40 cellular contexts compared by ENCODE assay signal in the genomic region with DNA sequence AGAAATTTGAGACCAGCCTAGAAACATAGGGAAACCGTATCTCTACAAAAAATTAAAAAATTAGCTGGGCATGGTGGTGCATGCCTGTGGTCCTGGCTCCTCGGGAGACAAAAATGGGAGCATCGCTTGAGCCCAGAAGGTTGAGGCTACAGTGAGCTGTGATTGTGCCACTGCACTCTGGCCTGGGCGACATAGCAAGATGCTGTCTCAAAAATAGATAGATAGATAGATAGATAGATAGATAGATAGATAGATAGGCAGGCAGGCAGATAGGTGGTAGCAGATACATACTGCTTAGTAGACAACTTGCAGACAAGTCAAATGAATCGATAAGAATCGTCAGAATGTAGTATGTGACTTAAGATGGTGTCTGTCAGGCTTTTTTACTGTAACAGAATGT.
"Had no signal": no experiment of that assay in that cellular context is flagged by ENCODE, and none has a peak within 500 bp of the region (broad histone marks: within the 10 kb centered on the region; RNA-seq: fewer than 3 reads in every experiment).

No MANE protein-coding gene starts in this region.

- H3K36me3 Mint-ChIP-seq: brain, WTC11 had no signal

- H3K27ac ChIP-seq: ascending aorta, cardiac muscle cell, WERI-Rb-1 had no signal

- H3K9me3 Mint-ChIP-seq: activated CD4-positive, alpha-beta memory T cell treated with anti-CD3 and anti-CD28 coated beads, Interleukin-2, amount 10 ng/mL, durations not matched to agents 7 days and 5 days; activated CD4-positive, alpha-beta T cell treated with anti-CD3 and anti-CD28 coated beads, Interleukin-2, amount 10 ng/mL, durations not matched to agents 7 days and 5 days; activated naive CD4-positive, alpha-beta T cell treated with anti-CD3 and anti-CD28 coated beads, Interleukin-2, amount 10 ng/mL, durations not matched to agents 7 days and 5 days; activated naive CD4-positive, alpha-beta T cell treated with anti-CD3 and anti-CD28 coated beads, Interleukin-2, amount 50 U/mL, for 24 hours; activated naive CD8-positive, alpha-beta T cell treated with anti-CD3 and anti-CD28 coated beads, Interleukin-2, amount 10 ng/mL, durations not matched to agents 7 days and 5 days; activated naive CD8-positive, alpha-beta T cell treated with anti-CD3 and anti-CD28 coated beads, Interleukin-2, amount 50 U/mL, for 24 hours; activated T-cell treated with anti-CD3 and anti-CD28 coated beads, Interleukin-2, amount 50 U/mL, for 24 hours; activated T-helper 2 cell treated with anti-CD3 and anti-CD28 coated beads, Interferon-gamma antibody, Interleukin-2, Interleukin-4, amounts not matched to agents 10 μg/mL and 5 μg/mL and 100 μg/mL, durations not matched to agents 14 hours and 24 hours and 36 hours; brain; central memory CD8-positive, alpha-beta T cell; T-helper 1 cell treated with Interleukin-12 subunit alpha and Interleukin-12 subunit beta and Interleukin-4 antibody, amounts not matched to agents 30 μg/mL and 1 μg/mL, for 36 hours; T-helper 2 cell treated with Interferon-gamma antibody and Interleukin-4, amounts not matched to agents 5 μg/mL and 100 μg/mL, for 36 hours; WTC11 had no signal

- H3K27me3 ChIP-seq: ascending aorta, cardiac muscle cell had no signal

- DNase-seq: activated CD4-positive, alpha-beta memory T cell treated with anti-CD3 and anti-CD28 coated beads, Interleukin-2, amount 10 ng/mL, durations not matched to agents 7 days and 5 days; activated CD4-positive, alpha-beta T cell treated with anti-CD3 and anti-CD28 coated beads for 1 hour; activated CD4-positive, alpha-beta T cell treated with anti-CD3 and anti-CD28 coated beads for 36 hours; activated CD4-positive, alpha-beta T cell treated with anti-CD3 and anti-CD28 coated beads for 48 hours; activated CD4-positive, alpha-beta T cell treated with anti-CD3 and anti-CD28 coated beads, Interleukin-2, amount 10 ng/mL, durations not matched to agents 7 days and 5 days; activated CD4-positive, alpha-beta T cell treated with anti-CD3 and anti-CD28 coated beads, Interleukin-2, amount 50 U/mL, for 48 hours; activated CD4-positive, CD25-positive, alpha-beta regulatory T cell; activated CD8-positive, alpha-beta memory T cell treated with anti-CD3 and anti-CD28 coated beads for 24 hours; activated CD8-positive, alpha-beta memory T cell treated with anti-CD3 and anti-CD28 coated beads, Interleukin-2, amount 10 ng/mL, durations not matched to agents 7 days and 5 days; activated CD8-positive, alpha-beta memory T cell treated with anti-CD3 and anti-CD28 coated beads, Interleukin-2, amount 50 U/mL, for 48 hours; activated CD8-positive, alpha-beta T cell treated with anti-CD3 and anti-CD28 coated beads, Interleukin-2, amount 10 ng/mL, durations not matched to agents 7 days and 5 days; activated effector memory CD4-positive, alpha-beta T cell treated with Interleukin-2 at 50 U/mL for 16 hours; activated gamma-delta T cell; activated naive CD4-positive, alpha-beta T cell treated with anti-CD3 and anti-CD28 coated beads, Interleukin-2, amount 10 ng/mL, durations not matched to agents 7 days and 5 days; activated naive CD4-positive, alpha-beta T cell treated with Interleukin-2 at 50 U/mL for 16 hours; activated naive CD8-positive, alpha-beta T cell treated with anti-CD3 and anti-CD28 coated beads, Interleukin-2, amount 10 ng/mL, durations not matched to agents 7 days and 5 days; activated naive CD8-positive, alpha-beta T cell treated with anti-CD3 and anti-CD28 coated beads, Interleukin-2, amount 50 U/mL, for 24 hours; activated T-cell treated with anti-CD3 and anti-CD28 coated beads, Interleukin-2, amount 50 U/mL, for 24 hours; activated T-cell treated with anti-CD3 and anti-CD28 coated beads, Interleukin-2, amount 50 U/mL, for 48 hours; amygdala; anterior cingulate cortex; caudate nucleus; cerebellar nuclear complex; T-helper 1 cell; T-helper 2 cell; T-helper 9 cell; WERI-Rb-1 had no signal

- H3K27ac Mint-ChIP-seq: activated CD4-positive, alpha-beta memory T cell treated with anti-CD3 and anti-CD28 coated beads, Interleukin-2, amount 10 ng/mL, durations not matched to agents 7 days and 5 days; activated CD4-positive, alpha-beta T cell treated with anti-CD3 and anti-CD28 coated beads for 36 hours; activated CD8-positive, alpha-beta memory T cell treated with anti-CD3 and anti-CD28 coated beads, Interleukin-2, amount 10 ng/mL, durations not matched to agents 7 days and 5 days; activated CD8-positive, alpha-beta T cell treated with anti-CD3 and anti-CD28 coated beads, Interleukin-2, amount 10 ng/mL, durations not matched to agents 7 days and 5 days; activated naive CD4-positive, alpha-beta T cell treated with anti-CD3 and anti-CD28 coated beads, Interleukin-2, amount 10 ng/mL, durations not matched to agents 7 days and 5 days; activated naive CD4-positive, alpha-beta T cell treated with anti-CD3 and anti-CD28 coated beads, Interleukin-2, amount 50 U/mL, for 24 hours; activated naive CD8-positive, alpha-beta T cell; activated naive CD8-positive, alpha-beta T cell treated with anti-CD3 and anti-CD28 coated beads, Interleukin-2, amount 10 ng/mL, durations not matched to agents 7 days and 5 days; activated naive CD8-positive, alpha-beta T cell treated with anti-CD3 and anti-CD28 coated beads, Interleukin-2, amount 50 U/mL, for 24 hours; activated T-cell treated with anti-CD3 and anti-CD28 coated beads, Interleukin-2, amount 50 U/mL, for 24 hours; activated T-helper 2 cell treated with anti-CD3 and anti-CD28 coated beads, Interferon-gamma antibody, Interleukin-2, Interleukin-4, amounts not matched to agents 10 μg/mL and 5 μg/mL and 100 μg/mL, durations not matched to agents 14 hours and 24 hours and 36 hours; brain; T-helper 1 cell treated with Interleukin-12 subunit alpha and Interleukin-12 subunit beta and Interleukin-4 antibody, amounts not matched to agents 30 μg/mL and 1 μg/mL, for 36 hours; T-helper 2 cell treated with Interferon-gamma antibody and Interleukin-4, amounts not matched to agents 5 μg/mL and 100 μg/mL, for 36 hours; WTC11 had no signal

- FAIRE-seq: bronchial epithelial cell, TTC549 had no signal

- ATAC-seq: activated CD4-positive, alpha-beta T cell treated with anti-CD3 and anti-CD28 coated beads for 36 hours; activated CD4-positive, CD25-positive, alpha-beta regulatory T cell treated with anti-CD3 and anti-CD28 coated beads, Interleukin-2, amount 50 U/mL, for 24 hours; activated CD8-positive, alpha-beta memory T cell treated with anti-CD3 and anti-CD28 coated beads, Interleukin-2, amount 10 ng/mL, durations not matched to agents 7 days and 5 days; activated CD8-positive, alpha-beta T cell treated with anti-CD3 and anti-CD28 coated beads, Interleukin-2, amount 10 ng/mL, durations not matched to agents 7 days and 5 days; activated naive CD8-positive, alpha-beta T cell treated with anti-CD3 and anti-CD28 coated beads, Interleukin-2, amount 50 U/mL, for 24 hours; WTC11 had no signal

- H3K27me3 Mint-ChIP-seq: activated CD4-positive, alpha-beta memory T cell treated with anti-CD3 and anti-CD28 coated beads, Interleukin-2, amount 10 ng/mL, durations not matched to agents 7 days and 5 days; activated CD4-positive, alpha-beta T cell treated with anti-CD3 and anti-CD28 coated beads for 36 hours; activated CD4-positive, alpha-beta T cell treated with anti-CD3 and anti-CD28 coated beads, Interleukin-2, amount 10 ng/mL, durations not matched to agents 7 days and 5 days; activated CD8-positive, alpha-beta memory T cell treated with anti-CD3 and anti-CD28 coated beads, Interleukin-2, amount 10 ng/mL, durations not matched to agents 7 days and 5 days; activated naive CD4-positive, alpha-beta T cell treated with anti-CD3 and anti-CD28 coated beads, Interleukin-2, amount 10 ng/mL, durations not matched to agents 7 days and 5 days; activated naive CD4-positive, alpha-beta T cell treated with anti-CD3 and anti-CD28 coated beads, Interleukin-2, amount 50 U/mL, for 24 hours; activated naive CD8-positive, alpha-beta T cell; activated naive CD8-positive, alpha-beta T cell treated with anti-CD3 and anti-CD28 coated beads, Interleukin-2, amount 10 ng/mL, durations not matched to agents 7 days and 5 days; activated naive CD8-positive, alpha-beta T cell treated with anti-CD3 and anti-CD28 coated beads, Interleukin-2, amount 50 U/mL, for 24 hours; activated T-cell treated with anti-CD3 and anti-CD28 coated beads, Interleukin-2, amount 50 U/mL, for 24 hours; brain; central memory CD8-positive, alpha-beta T cell had no signal

- H3K4me3 Mint-ChIP-seq: activated CD4-positive, alpha-beta memory T cell treated with anti-CD3 and anti-CD28 coated beads, Interleukin-2, amount 10 ng/mL, durations not matched to agents 7 days and 5 days; activated CD4-positive, alpha-beta T cell treated with anti-CD3 and anti-CD28 coated beads for 36 hours; activated CD4-positive, alpha-beta T cell treated with anti-CD3 and anti-CD28 coated beads, Interleukin-2, amount 10 ng/mL, durations not matched to agents 7 days and 5 days; activated CD8-positive, alpha-beta memory T cell treated with anti-CD3 and anti-CD28 coated beads, Interleukin-2, amount 10 ng/mL, durations not matched to agents 7 days and 5 days; activated CD8-positive, alpha-beta T cell treated with anti-CD3 and anti-CD28 coated beads, Interleukin-2, amount 10 ng/mL, durations not matched to agents 7 days and 5 days; activated naive CD4-positive, alpha-beta T cell treated with anti-CD3 and anti-CD28 coated beads, Interleukin-2, amount 10 ng/mL, durations not matched to agents 7 days and 5 days; activated naive CD4-positive, alpha-beta T cell treated with anti-CD3 and anti-CD28 coated beads, Interleukin-2, amount 50 U/mL, for 24 hours; activated naive CD8-positive, alpha-beta T cell; activated naive CD8-positive, alpha-beta T cell treated with anti-CD3 and anti-CD28 coated beads, Interleukin-2, amount 10 ng/mL, durations not matched to agents 7 days and 5 days; activated naive CD8-positive, alpha-beta T cell treated with anti-CD3 and anti-CD28 coated beads, Interleukin-2, amount 50 U/mL, for 24 hours; activated T-cell treated with anti-CD3 and anti-CD28 coated beads, Interleukin-2, amount 50 U/mL, for 24 hours; brain; central memory CD8-positive, alpha-beta T cell; T-helper 1 cell treated with Interleukin-12 subunit alpha and Interleukin-12 subunit beta and Interleukin-4 antibody, amounts not matched to agents 30 μg/mL and 1 μg/mL, for 36 hours; T-helper 2 cell treated with Interferon-gamma antibody and Interleukin-4, amounts not matched to agents 5 μg/mL and 100 μg/mL, for 36 hours; WTC11 had no signal

- H3K4me3 ChIP-seq: ascending aorta, cardiac muscle cell had no signal

- H3K36me3 ChIP-seq: ascending aorta, cardiac muscle cell, WERI-Rb-1 had no signal

- H3K9me3 ChIP-seq: ascending aorta had no signal

- H3K4me1 ChIP-seq: ascending aorta had no signal
